10 cellular contexts compared by ENCODE assay signal in genomic region chr7:47786557-47787248, GRCh38.
DNase-seq lines count a peak whose midpoint lies in the region; ATAC-seq, FAIRE-seq and TF ChIP-seq lines count a peak whose summit lies in the region.
"Had no signal": no experiment of that assay in that cellular context is flagged by ENCODE, and none has a peak within 500 bp of the region (broad histone marks: within the 10 kb centered on the region; RNA-seq: fewer than 3 reads in every experiment).

No MANE protein-coding gene starts in this region.

- DNase-seq in AG04449 (ENCODE audit: low read depth, low spot score), result peak; percentile 98
- peak; percentile 93 for DNase-seq in NB4 (ENCODE audit: low read depth)
- DNase-seq in epithelial cell of proximal tubule (ENCODE audit: low read depth), result peak; percentile 97
- DNase-seq in myocyte (ENCODE audit: low read depth), result peak; percentile 90
- no peak for DNase-seq in GM12892 (ENCODE audit: insufficient read length)
- no peak for DNase-seq in stimulated activated CD8-positive, alpha-beta memory T cell treated with anti-CD3 and anti-CD28 coated beads, Interleukin-4, amount 100 ng/mL, for 48 hours
- no peak for DNase-seq in dorsolateral prefrontal cortex
- DNase-seq: DND-41 had no signal

- POLR2A ChIA-PET in AG04449 (lab: Yijun Ruan, JAX), result interaction anchor here (0.6 to 1.5 kb wide), 7 partner anchors 10 to 208 kb away, joined by 3 to 7 read pairs (median 4); no protein-coding TSS in a partner anchor

- no peak overlapping the region for H3K27ac ChIP-seq in dorsolateral prefrontal cortex
- H3K27ac ChIP-seq: KMS-11 had no signal

- no peaks in the 10 kb centered on the region for H3K27me3 ChIP-seq in dorsolateral prefrontal cortex

- CTCF ChIA-PET in AG04449 (lab: Yijun Ruan, JAX), result interaction anchor here (0.9 to 2.5 kb wide), 7 partner anchors 9 to 183 kb away, joined by 3 to 10 read pairs (median 4); no protein-coding TSS in a partner anchor

- intact Hi-C loops in dorsolateral prefrontal cortex (cut with DNase I), result no loop called here

- no peak for ATAC-seq in GM18867 (IDR thresholded peaks at IDR 0.05; ENCODE audit: unreplicated experiment)

- TF ChIP-seq CTCF in AG04449 (IDR thresholded peaks at IDR 0.05; ENCODE audit: insufficient read depth, low read length, missing control alignments) (no peak), NB4 (IDR thresholded peaks at IDR 0.05; ENCODE audit: low read depth, low read length) (no peak), epithelial cell of proximal tubule (conservative IDR thresholded peaks at IDR 0.05; ENCODE audit: low read depth, low read length) (no peak), dorsolateral prefrontal cortex (IDR thresholded peaks at IDR 0.05 in 54 of 56, conservative IDR thresholded peaks at IDR 0.05 in 2 of 56; ENCODE audit: low read depth in 1 of 56, partially characterized antibody in 56 of 56) (no peak)

- TF ChIP-seq POLR2A in NB4 (IDR thresholded peaks at IDR 0.05; ENCODE audit: extremely low read depth, insufficient read length) (no peak), GM12892 (IDR thresholded peaks at IDR 0.05; ENCODE audit: low read depth, low read length) (no peak)

- H3K4me3 ChIP-seq in AG04449 (ENCODE audit: low read depth, low read length) (no peak overlapping the region), NB4 (ENCODE audit: low read depth, low read length) (no peak overlapping the region), epithelial cell of proximal tubule (ENCODE audit: low read depth, low read length) (no peak overlapping the region), dorsolateral prefrontal cortex (no peak overlapping the region)

- no peak for FAIRE-seq in GM12892 (lab: Jason Lieb, UNC)

Comparison
In these comparisons a context has a peak if more than half of its experiments do, and no peak if none do; other contexts are left out.
1. DNase-seq: peak in AG04449 (single experiment), NB4 (single experiment), epithelial cell of proximal tubule (single experiment) and myocyte (single experiment); none in GM12892 (single experiment), stimulated activated CD8-positive, alpha-beta memory T cell treated with anti-CD3 and anti-CD28 coated beads, Interleukin-4, amount 100 ng/mL, for 48 hours (single experiment) and dorsolateral prefrontal cortex (0 of 10).